ENCODE assay signal across 18 cellular contexts in genomic region chr4:7691061-7691460, GRCh38.
DNase-seq lines count a peak whose midpoint lies in the region; ATAC-seq and TF ChIP-seq lines count a peak whose summit lies in the region.
"Had no signal": no experiment of that assay in that cellular context is flagged by ENCODE, and none has a peak within 500 bp of the region (broad histone marks: within the 10 kb centered on the region; RNA-seq: fewer than 3 reads in every experiment).

No MANE protein-coding gene starts in this region.

- H2AFZ ChIP-seq in mesenchymal stem cell (ENCODE audit: low read depth, low read length) = no peak overlapping the region
- H2AFZ ChIP-seq in osteoblast (ENCODE audit: low read length) = no peak overlapping the region
- H2AFZ ChIP-seq: GM23338 had no signal

- H2AK5ac ChIP-seq in mesenchymal stem cell (ENCODE audit: low read length, severe bottlenecking) = no peak overlapping the region

- no peaks in the 10 kb centered on the region for H4K20me1 ChIP-seq in osteoblast (ENCODE audit: insufficient read depth, low read length)

- H3K27ac ChIP-seq in right cardiac atrium (ENCODE audit: low read length) (no peak overlapping the region), heart right ventricle (no peak overlapping the region), mesenchymal stem cell (ENCODE audit: low read length, poor library complexity, severe bottlenecking) (no peak overlapping the region), osteoblast (ENCODE audit: low read depth, low read length) (no peak overlapping the region), body of pancreas (no peak overlapping the region)
- H3K27ac ChIP-seq: A549 had no signal

- TF ChIP-seq POLR2A in body of pancreas (IDR thresholded peaks at IDR 0.05) = no peak

- H3K23ac ChIP-seq in mesenchymal stem cell (ENCODE audit: low read length in 2 of 2) = no peak overlapping the region

- no peak overlapping the region for H2BK120ac ChIP-seq in mesenchymal stem cell (ENCODE audit: low read depth, low read length)

- H3K14ac ChIP-seq in mesenchymal stem cell (ENCODE audit: low read length in 2 of 2) = no peak overlapping the region

- H3K36me3 ChIP-seq in heart right ventricle = no peaks in the 10 kb centered on the region
- H3K36me3 ChIP-seq in mesenchymal stem cell (ENCODE audit: control insufficient read depth in 1 of 2, insufficient read depth in 2 of 2, low read depth in 1 of 2, low read length in 2 of 2) = no peaks in the 10 kb centered on the region
- no peaks in the 10 kb centered on the region for H3K36me3 ChIP-seq in osteoblast (ENCODE audit: insufficient read depth, low read length)
- H3K36me3 ChIP-seq in body of pancreas (replicated peaks in 1 of 2; ENCODE audit: insufficient read depth in 1 of 2, low read depth in 2 of 2) = no peaks in the 10 kb centered on the region

- H3K9me3 ChIP-seq in right cardiac atrium (ENCODE audit: control insufficient read depth, low read length) = no peaks in the 10 kb centered on the region
- H3K9me3 ChIP-seq in heart right ventricle = no peaks in the 10 kb centered on the region
- H3K9me3 ChIP-seq in mesenchymal stem cell (ENCODE audit: control insufficient read depth, low read length) = no peaks in the 10 kb centered on the region
- no peaks in the 10 kb centered on the region for H3K9me3 ChIP-seq in osteoblast (ENCODE audit: low read depth, low read length)
- no peaks in the 10 kb centered on the region for H3K9me3 ChIP-seq in body of pancreas
- H3K9me3 ChIP-seq: A549 had no signal

- H4K8ac ChIP-seq in mesenchymal stem cell (ENCODE audit: low read length) = no peak overlapping the region

- no peaks in the 10 kb centered on the region for H3K79me1 ChIP-seq in mesenchymal stem cell (replicated peaks; ENCODE audit: low read length, poor library complexity, severe bottlenecking)

- intact Hi-C loops in right cardiac atrium (cut with DNase I) (no loop called here), heart right ventricle (cut with DNase I) (no loop called here), body of pancreas (cut with DNase I) (no loop called here)

- H3K4me2 ChIP-seq in mesenchymal stem cell (ENCODE audit: low read length, poor library complexity, severe bottlenecking) = no peak overlapping the region
- H3K4me2 ChIP-seq in osteoblast (ENCODE audit: insufficient read depth, low read length) = no peak overlapping the region
- H3K4me2 ChIP-seq: A549, GM23338 had no signal

- H4K91ac ChIP-seq in mesenchymal stem cell (ENCODE audit: low read length) = peak overlapping the region; percentile 30

- no peaks in the 10 kb centered on the region for H3K9me3 Mint-ChIP-seq in osteocyte (ENCODE audit: unreplicated experiment)

- WGBS in right cardiac atrium = 90% methylated on average over 6 of the region's 6 CpGs
- 85 to 89% methylated on average over 6 of the region's 6 CpGs for WGBS in heart right ventricle, 2 donors
- 84% methylated on average over 6 of the region's 6 CpGs for whole genome bisulfite sequencing in mesenchymal stem cell
- WGBS in body of pancreas, 2 donors = 82 to 100% methylated on average over 1 to 6 of the region's 6 CpGs

- no peak overlapping the region for H3K27ac Mint-ChIP-seq in osteocyte (ENCODE audit: unreplicated experiment)
- H3K27ac Mint-ChIP-seq: CD4-positive, alpha-beta memory T cell; GM23338; H9 had no signal

- no peaks in the 10 kb centered on the region for H3K36me3 Mint-ChIP-seq in osteocyte (ENCODE audit: unreplicated experiment)
- H3K36me3 Mint-ChIP-seq: CD4-positive, alpha-beta memory T cell had no signal

- no peak overlapping the region for H3K18ac ChIP-seq in mesenchymal stem cell (ENCODE audit: low read depth in 1 of 2, low read length in 2 of 2)

- H3K27me3 ChIP-seq in right cardiac atrium (ENCODE audit: control insufficient read depth, insufficient read depth) = no peaks in the 10 kb centered on the region
- peaks cover 0 to 6% (median 0%) of the 10 kb centered on the region in 7 donors for H3K27me3 ChIP-seq in heart right ventricle
- peaks cover 17 to 30% of the 10 kb centered on the region in 2 experiments for H3K27me3 ChIP-seq in mesenchymal stem cell (ENCODE audit: control insufficient read depth in 1 of 2, insufficient read depth in 1 of 2, low read length in 2 of 2)
- peaks cover 13% of the 10 kb centered on the region for H3K27me3 ChIP-seq in osteoblast (ENCODE audit: insufficient read depth, low read length)
- H3K27me3 ChIP-seq in body of pancreas = no peaks in the 10 kb centered on the region

- no peak overlapping the region for H3K9ac ChIP-seq in mesenchymal stem cell (ENCODE audit: low read length)

- no peak overlapping the region for H2BK12ac ChIP-seq in mesenchymal stem cell (ENCODE audit: low read length in 2 of 2)

- ATAC-seq in right cardiac atrium (no peak), heart right ventricle (no peak), body of pancreas (no peak)
- ATAC-seq: A549, GM23338, HCT116 had no signal

- H2BK5ac ChIP-seq in mesenchymal stem cell (ENCODE audit: low read depth, low read length, poor library complexity, severe bottlenecking) = no peak overlapping the region

- no peaks in the 10 kb centered on the region for H3K79me2 ChIP-seq in osteoblast (ENCODE audit: insufficient read depth, low read length)

- DNase-seq in right cardiac atrium = peak in 2 of 3 donors; percentile 2 to 28
- DNase-seq in heart right ventricle = no peak
- no peak for DNase-seq in mesenchymal stem cell
- DNase-seq in osteoblast (ENCODE audit: insufficient read length, low spot score, missing footprints) = peak; percentile 60
- DNase-seq in body of pancreas = no peak
- no peak for DNase-seq in osteocyte (ENCODE audit: extremely low spot score, unreplicated experiment)
- DNase-seq: 8988T; C1 segment of cervical spinal cord; Calu3; CD4-positive, alpha-beta memory T cell; COR-L47; DMS53; DMS79 treated with DMSO at 0.1 percent for 48 hours; GF-D8; H9 had no signal

- TF ChIP-seq CTCF in heart right ventricle (IDR thresholded peaks at IDR 0.05) (no peak), osteoblast (IDR thresholded peaks at IDR 0.05; ENCODE audit: extremely low read depth, low read depth, low read length) (no peak), body of pancreas (IDR thresholded peaks at IDR 0.05) (no peak), osteocyte (IDR thresholded peaks at IDR 0.05) (no peak)

- H3K4me3 ChIP-seq in right cardiac atrium (ENCODE audit: low read length) (no peak overlapping the region), heart right ventricle (no peak overlapping the region), mesenchymal stem cell (ENCODE audit: insufficient read depth in 1 of 2, low read depth in 1 of 2, low read length in 2 of 2) (no peak overlapping the region), osteoblast (ENCODE audit: insufficient read depth, low read length) (no peak overlapping the region), body of pancreas (no peak overlapping the region)
- H3K4me3 ChIP-seq: A549, GM23338 had no signal

- no peak overlapping the region for H3K4ac ChIP-seq in mesenchymal stem cell (ENCODE audit: low read depth in 1 of 2, low read length in 2 of 2)

- H3K27me3 Mint-ChIP-seq in osteocyte (ENCODE audit: unreplicated experiment) = peaks cover 12% of the 10 kb centered on the region
- H3K27me3 Mint-ChIP-seq: CD4-positive, alpha-beta memory T cell had no signal

- H3K4me1 Mint-ChIP-seq in osteocyte (ENCODE audit: unreplicated experiment) = no peaks in the 10 kb centered on the region
- H3K4me1 Mint-ChIP-seq: GM23338, H9 had no signal

- H3K4me1 ChIP-seq in right cardiac atrium (ENCODE audit: control insufficient read depth, insufficient read depth, low read length) = no peaks in the 10 kb centered on the region
- H3K4me1 ChIP-seq in heart right ventricle = no peaks in the 10 kb centered on the region
- no peaks in the 10 kb centered on the region for H3K4me1 ChIP-seq in mesenchymal stem cell (ENCODE audit: control insufficient read depth, insufficient read depth, low read depth, low read length)
- H3K4me1 ChIP-seq in osteoblast (ENCODE audit: insufficient read depth, low read length) = no peaks in the 10 kb centered on the region
- no peaks in the 10 kb centered on the region for H3K4me1 ChIP-seq in body of pancreas
- H3K4me1 ChIP-seq: A549 had no signal

- H2BK15ac ChIP-seq in mesenchymal stem cell (ENCODE audit: low read depth, poor library complexity, severe bottlenecking) = peak overlapping the region; percentile 67

- no peak overlapping the region for H3K4me3 Mint-ChIP-seq in osteocyte (ENCODE audit: unreplicated experiment)
- H3K4me3 Mint-ChIP-seq: CD4-positive, alpha-beta memory T cell; GM23338; H9 had no signal

Comparison
In these comparisons a context has a peak if more than half of its experiments do, and no peak if none do; other contexts are left out.
1. DNase-seq: peak in right cardiac atrium (2 of 3) and osteoblast (single experiment); none in heart right ventricle (0 of 2), mesenchymal stem cell (single experiment), body of pancreas (0 of 4) and osteocyte (single experiment).